In the genomic region with DNA sequence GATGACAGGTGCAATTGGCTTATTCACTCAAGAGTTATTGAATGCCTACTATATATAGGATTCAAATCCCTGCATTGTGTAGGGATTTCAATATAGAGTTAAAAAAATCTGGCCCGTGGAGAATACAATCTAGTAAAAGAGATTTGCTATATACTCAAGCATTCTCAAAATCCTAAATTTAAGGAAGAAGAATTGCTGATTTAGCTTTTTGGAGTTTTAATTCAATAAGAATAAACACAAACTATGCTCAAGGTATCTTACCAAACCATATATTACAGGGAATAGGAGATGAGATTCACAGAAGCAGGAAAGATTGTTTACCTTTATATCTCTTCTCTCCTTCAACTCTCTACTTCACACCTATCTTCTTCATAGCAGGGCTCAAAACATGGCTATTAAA, we compare ENCODE assay signal across 25 cellular contexts.
"Had no signal": no experiment of that assay in that cellular context is flagged by ENCODE, and none has a peak within 500 bp of the region (broad histone marks: within the 10 kb centered on the region; RNA-seq: fewer than 3 reads in every experiment).

No MANE protein-coding gene starts in this region.

- H3K4me1 ChIP-seq: esophagus squamous epithelium, gastrocnemius medialis, heart right ventricle, left lung, lower lobe of right lung had no signal

- ATAC-seq: effector memory CD8-positive, alpha-beta T cell; esophagus mucosa; gastrocnemius medialis; heart right ventricle; left cardiac atrium; left lung; left ventricle myocardium superior; lower lobe of right lung; mucosa of descending colon had no signal

- H3K9me3 ChIP-seq: esophagus squamous epithelium, gastrocnemius medialis, heart right ventricle, left lung, lower lobe of right lung, mucosa of descending colon had no signal

- H3K36me3 ChIP-seq: esophagus squamous epithelium, gastrocnemius medialis, heart right ventricle, left lung, lower lobe of right lung had no signal

- H3K27ac ChIP-seq: epithelial cell of prostate, esophagus squamous epithelium, gastrocnemius medialis, heart right ventricle, left lung, lower lobe of right lung had no signal

- H3K4me3 ChIP-seq: esophagus squamous epithelium, gastrocnemius medialis, heart right ventricle, left lung, lower lobe of right lung, mucosa of descending colon had no signal

- DNase-seq: cortex of kidney; effector CD8-positive, alpha-beta T cell; effector memory CD8-positive, alpha-beta T cell; erythroblast; esophagus squamous epithelium; foreskin fibroblast; foreskin melanocyte; gastrocnemius medialis; glutamatergic neuron; head of caudate nucleus; heart right ventricle; hippocampal formation; left cardiac atrium; left lung; left ventricle myocardium superior; lower lobe of right lung; mesenchymal stem cell; mucosa of descending colon; naive B cell had no signal

- FAIRE-seq: colon, endometrium, islet of Langerhans, keratinocyte had no signal

- H3K27me3 ChIP-seq: esophagus squamous epithelium, gastrocnemius medialis, heart right ventricle, left lung had no signal
